11 cellular contexts compared by ENCODE assay signal in the genomic region with DNA sequence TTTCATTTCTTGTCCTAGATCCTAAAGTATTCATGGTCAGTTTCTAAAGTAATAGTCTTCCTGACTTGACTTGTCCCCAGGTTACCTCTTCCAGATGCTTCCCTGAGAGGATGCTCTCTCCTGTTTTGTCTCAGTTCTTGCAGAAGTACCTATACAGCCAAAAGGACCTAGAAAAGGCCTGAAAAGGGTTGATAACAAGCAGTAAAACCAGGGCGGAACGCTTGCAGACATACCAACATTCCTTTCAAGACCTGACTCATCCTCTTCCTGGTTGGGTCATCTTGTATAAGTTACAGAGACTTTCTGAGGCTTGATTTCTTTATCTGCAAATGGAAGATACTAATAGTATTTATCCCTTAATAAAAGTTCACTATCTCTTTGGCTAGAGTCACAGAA.
DNase-seq lines count a peak whose midpoint lies in the region; ATAC-seq and TF ChIP-seq lines count a peak whose summit lies in the region.
"Had no signal": no experiment of that assay in that cellular context is flagged by ENCODE, and none has a peak within 500 bp of the region (broad histone marks: within the 10 kb centered on the region; RNA-seq: fewer than 3 reads in every experiment).

No MANE protein-coding gene starts in this region.

- peak; percentile 52 for DNase-seq in CD14-positive monocyte (ENCODE audit: low spot score)
- DNase-seq in chondrocyte (ENCODE audit: low spot score), result no peak
- peak; percentile 92 for DNase-seq in mesendoderm
- no peak for DNase-seq in right cardiac atrium
- DNase-seq in immature natural killer cell, result no peak
- DNase-seq in NOMO-1 treated with DMSO at 0.1 percent for 48 hours (lab: John Stamatoyannopoulos, UW; ENCODE audit: unreplicated experiment), result no peak
- DNase-seq: NCI-H526 had no signal

- H3K79me1 ChIP-seq in mesendoderm (ENCODE audit: low read length), result no peaks in the 10 kb centered on the region

- no peaks in the 10 kb centered on the region for H3K9me3 ChIP-seq in right cardiac atrium (ENCODE audit: control insufficient read depth, low read length)

- no peak overlapping the region for H3K23ac ChIP-seq in mesendoderm (ENCODE audit: low read length)

- H3K56ac ChIP-seq in mesendoderm (ENCODE audit: low read length), result no peak overlapping the region

- H2BK15ac ChIP-seq in mesendoderm (replicated peaks; ENCODE audit: low read depth), result no peak overlapping the region

- H3K4me1 Mint-ChIP-seq in CD14-positive monocyte (peaks cover 80% of the 10 kb centered on the region), chondrocyte (ENCODE audit: low read depth) (peaks cover 37% of the 10 kb centered on the region), immature natural killer cell (peaks cover 22 to 28% of the 10 kb centered on the region in 2 donors)

- H3K27ac Mint-ChIP-seq in CD14-positive monocyte (peak overlapping the region; percentile 93 to 98 (median 97)), chondrocyte (ENCODE audit: unreplicated experiment) (peak overlapping the region; percentile 76), immature natural killer cell (peak overlapping the region in 1 of 6 donors; percentile 26)

- TF ChIP-seq EP300 in Ishikawa (IDR thresholded peaks at IDR 0.05; ENCODE audit: borderline replicate concordance), result no peak

- no peak for TF ChIP-seq CTCF in CD14-positive monocyte (IDR thresholded peaks at IDR 0.05)
- TF ChIP-seq CTCF in chondrocyte (IDR thresholded peaks at IDR 0.05), result no peak

- no peak overlapping the region for H4K5ac ChIP-seq in mesendoderm (ENCODE audit: low read length)

- no peak overlapping the region for H2AK5ac ChIP-seq in mesendoderm (ENCODE audit: low read length)

- H3K4ac ChIP-seq in mesendoderm (ENCODE audit: low read depth, low read length), result no peak overlapping the region

- ATAC-seq in HG02571 (IDR thresholded peaks at IDR 0.05; ENCODE audit: unreplicated experiment) (no peak), right cardiac atrium (no peak)
- ATAC-seq: sciatic nerve had no signal

- no peak overlapping the region for H2BK120ac ChIP-seq in mesendoderm (ENCODE audit: low read depth, low read length)

- no peaks in the 10 kb centered on the region for H3K36me3 Mint-ChIP-seq in CD14-positive monocyte
- no peaks in the 10 kb centered on the region for H3K36me3 Mint-ChIP-seq in chondrocyte (ENCODE audit: low read depth)
- H3K36me3 Mint-ChIP-seq in immature natural killer cell, result no peaks in the 10 kb centered on the region

- no peak overlapping the region for H3K4me3 ChIP-seq in mesendoderm (ENCODE audit: low read length)
- H3K4me3 ChIP-seq in right cardiac atrium (ENCODE audit: low read length), result no peak overlapping the region

- no peak overlapping the region for H3K18ac ChIP-seq in mesendoderm (ENCODE audit: low read length)

- no peak overlapping the region for H4K8ac ChIP-seq in mesendoderm (ENCODE audit: low read depth, low read length)

- H3K4me2 ChIP-seq in mesendoderm (ENCODE audit: low read length), result no peak overlapping the region

- peaks cover 0 to 7% (median 0%) of the 10 kb centered on the region in 7 donors for H3K9me3 Mint-ChIP-seq in CD14-positive monocyte
- H3K9me3 Mint-ChIP-seq in chondrocyte (ENCODE audit: low read depth), result no peaks in the 10 kb centered on the region
- H3K9me3 Mint-ChIP-seq in immature natural killer cell, result no peaks in the 10 kb centered on the region

- H3K4me3 Mint-ChIP-seq in CD14-positive monocyte (peak overlapping the region in 1 of 2 donors; percentile 32), chondrocyte (ENCODE audit: unreplicated experiment) (no peak overlapping the region), immature natural killer cell (no peak overlapping the region)

- peak overlapping the region; percentile 11 for H3K27ac ChIP-seq in mesendoderm (ENCODE audit: low read depth, low read length)
- no peak overlapping the region for H3K27ac ChIP-seq in right cardiac atrium (ENCODE audit: low read length)
- H3K27ac ChIP-seq: VCaP had no signal

- intact Hi-C loops in CD14-positive monocyte (cut with micrococcal nuclease), result loop anchor here (2.0 to 10.0 kb wide), 8 partner anchors 65 to 705 kb away; partner anchors contain the start of gene ZFAND5 (in 1 of the 2)
- intact Hi-C loops in right cardiac atrium (cut with DNase I), result no loop called here

- WGBS in mesendoderm (ENCODE audit: extremely low coverage, insufficient coverage, low lambda C conversion rate), result no CpG with 5 or more reads among the region's 2 CpGs
- WGBS in right cardiac atrium, result 66% methylated on average over 2 of the region's 2 CpGs

- no peaks in the 10 kb centered on the region for H3K79me2 ChIP-seq in mesendoderm (ENCODE audit: control insufficient read depth, insufficient read depth, low read length)

- no peak overlapping the region for H3K9ac ChIP-seq in mesendoderm (ENCODE audit: low read length)

- H3K27me3 ChIP-seq in mesendoderm (ENCODE audit: insufficient read depth, low read length, poor library complexity) (no peaks in the 10 kb centered on the region), right cardiac atrium (ENCODE audit: control insufficient read depth, insufficient read depth) (no peaks in the 10 kb centered on the region)

- H3K4me1 ChIP-seq in mesendoderm (ENCODE audit: control insufficient read depth, low read depth, low read length) (no peaks in the 10 kb centered on the region), right cardiac atrium (ENCODE audit: control insufficient read depth, insufficient read depth, low read length) (no peaks in the 10 kb centered on the region)

- no peaks in the 10 kb centered on the region for H3K27me3 Mint-ChIP-seq in CD14-positive monocyte (ENCODE audit: low read depth in 3 of 3)
- H3K27me3 Mint-ChIP-seq in chondrocyte (ENCODE audit: low read depth), result no peaks in the 10 kb centered on the region
- peaks cover 17 to 20% (median 18%) of the 10 kb centered on the region in 3 donors for H3K27me3 Mint-ChIP-seq in immature natural killer cell (ENCODE audit: low read depth in 3 of 3)

- no peak for TF ChIP-seq RAD21 in Ishikawa (IDR thresholded peaks at IDR 0.05; ENCODE audit: low read depth)

- H3K36me3 ChIP-seq in mesendoderm (ENCODE audit: control insufficient read depth, insufficient read depth, low read length), result no peaks in the 10 kb centered on the region

- no peak overlapping the region for H2BK5ac ChIP-seq in mesendoderm (ENCODE audit: low read length)

TF ChIP-seq in Ishikawa, 13 proteins besides CTCF, POLR2A, EP300 and RAD21:
- TF ChIP-seq TEAD4 (IDR thresholded peaks at IDR 0.05), result peak; percentile 37
- TF ChIP-seq YY1 (IDR thresholded peaks at IDR 0.05; ENCODE audit: low read depth), result no peak
TF ChIP-seq in Ishikawa: peak in this region for 1.

Comparison
In these comparisons a context has a peak if more than half of its experiments do, and no peak if none do; other contexts are left out.
1. DNase-seq: peak in CD14-positive monocyte (single experiment) and mesendoderm (single experiment); none in chondrocyte (single experiment), right cardiac atrium (0 of 3), immature natural killer cell (0 of 3) and NOMO-1 treated with DMSO at 0.1 percent for 48 hours (single experiment).
2. intact Hi-C loops: an anchor here in CD14-positive monocyte (2.0 to 10.0 kb wide); none called in right cardiac atrium.